In the genomic region with DNA sequence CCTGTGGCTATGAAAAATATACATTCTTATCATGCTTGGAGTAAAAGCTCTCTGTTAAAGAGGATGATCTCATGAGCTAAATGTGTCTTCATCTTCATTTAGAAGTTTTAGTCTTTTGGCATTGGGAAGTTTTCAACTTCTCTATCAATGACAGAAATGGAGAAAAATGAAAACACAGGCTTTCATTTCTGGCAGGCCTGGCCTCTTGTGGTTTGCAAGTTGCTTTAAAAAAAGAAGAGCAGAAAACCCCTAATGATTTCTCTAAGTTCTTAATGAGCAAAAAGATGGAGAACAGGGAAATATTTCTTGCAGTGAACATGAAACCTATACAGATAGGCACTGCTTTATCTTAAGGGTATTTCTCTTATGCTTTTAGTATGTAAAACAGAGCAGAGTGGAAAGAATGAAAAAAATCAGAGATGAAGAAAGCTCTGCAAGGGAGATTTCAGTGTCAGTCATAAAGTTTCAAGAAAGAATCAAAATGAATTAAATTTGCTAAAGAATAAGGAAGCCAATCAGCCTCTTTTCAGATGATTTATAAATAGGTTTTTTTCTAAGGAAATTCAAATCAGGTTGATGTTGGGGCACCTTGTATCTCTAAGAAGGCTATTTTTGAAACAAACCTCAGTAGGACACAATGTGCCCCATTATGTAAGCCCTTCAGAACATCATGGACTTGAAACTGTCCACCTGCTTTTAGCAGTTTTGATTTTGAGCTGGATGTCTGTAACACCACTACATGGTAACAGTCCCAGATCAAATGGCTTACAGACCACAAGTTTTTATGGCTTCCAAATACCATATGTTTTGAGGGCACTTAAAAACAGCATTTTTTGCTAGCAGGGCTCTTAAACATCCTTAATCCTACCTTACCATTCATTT, we compare ENCODE assay signal across 14 cellular contexts.
DNase-seq lines count a peak whose midpoint lies in the region; ATAC-seq and TF ChIP-seq lines count a peak whose summit lies in the region.
"Had no signal": no experiment of that assay in that cellular context is flagged by ENCODE, and none has a peak within 500 bp of the region (broad histone marks: within the 10 kb centered on the region; RNA-seq: fewer than 3 reads in every experiment).

No MANE protein-coding gene starts in this region.

- peak; percentile 19 for DNase-seq in AG20443 (ENCODE audit: low spot score)
- DNase-seq in amniotic epithelial cell (ENCODE audit: low read depth), result peak; percentile 8
- no peak for DNase-seq in activated CD4-positive, alpha-beta T cell treated with anti-CD3 and anti-CD28 coated beads for 4 hours
- DNase-seq in progenitor cell of endocrine pancreas (ENCODE audit: low spot score, unreplicated experiment), result no peak
- DNase-seq in NCI-H1694 (lab: John Stamatoyannopoulos, UW), result no peak
- DNase-seq in GOT3 (lab: John Stamatoyannopoulos, UW), result no peak
- DNase-seq: activated CD4-positive, alpha-beta T cell treated with anti-CD3 and anti-CD28 coated beads, Interleukin-2, amount 10 ng/mL, durations not matched to agents 24 days and 14 days; GF-D8; islet precursor cell; stimulated activated naive CD4-positive, alpha-beta T cell treated with Interleukin-2 at 50 U/mL for 16 hours had no signal

- no peak for TF ChIP-seq CTCF in progenitor cell of endocrine pancreas (IDR thresholded peaks at IDR 0.05; ENCODE audit: unreplicated experiment)

- H3K4me1 Mint-ChIP-seq in progenitor cell of endocrine pancreas (ENCODE audit: low read depth), result no peaks in the 10 kb centered on the region
- H3K4me1 Mint-ChIP-seq: activated CD4-positive, alpha-beta T cell treated with anti-CD3 and anti-CD28 coated beads, Interleukin-2, amount 10 ng/mL, durations not matched to agents 24 days and 14 days; brain had no signal

- H3K27ac Mint-ChIP-seq in progenitor cell of endocrine pancreas, result no peak overlapping the region
- H3K27ac Mint-ChIP-seq: activated CD4-positive, alpha-beta T cell treated with anti-CD3 and anti-CD28 coated beads, Interleukin-2, amount 10 ng/mL, durations not matched to agents 24 days and 14 days had no signal

- H3K9me3 Mint-ChIP-seq in progenitor cell of endocrine pancreas (ENCODE audit: low read depth), result peaks cover 20% of the 10 kb centered on the region
- H3K9me3 Mint-ChIP-seq: activated CD4-positive, alpha-beta T cell treated with anti-CD3 and anti-CD28 coated beads, Interleukin-2, amount 10 ng/mL, durations not matched to agents 24 days and 14 days had no signal

- H3K27me3 Mint-ChIP-seq in progenitor cell of endocrine pancreas, result no peaks in the 10 kb centered on the region
- H3K27me3 Mint-ChIP-seq: activated CD4-positive, alpha-beta T cell treated with anti-CD3 and anti-CD28 coated beads, Interleukin-2, amount 10 ng/mL, durations not matched to agents 24 days and 14 days had no signal

- H3K36me3 Mint-ChIP-seq in progenitor cell of endocrine pancreas (ENCODE audit: insufficient read depth), result no peaks in the 10 kb centered on the region
- H3K36me3 Mint-ChIP-seq: IgD-negative memory B cell had no signal

- ATAC-seq in GM19025 (IDR thresholded peaks at IDR 0.05; ENCODE audit: low read depth, unreplicated experiment), result peak; percentile 42
- ATAC-seq in HG02840 (IDR thresholded peaks at IDR 0.05; ENCODE audit: low FRiP score, unreplicated experiment), result peak; percentile 47

- H3K4me3 Mint-ChIP-seq in progenitor cell of endocrine pancreas (ENCODE audit: low read depth), result no peak overlapping the region
- H3K4me3 Mint-ChIP-seq: activated CD4-positive, alpha-beta T cell treated with anti-CD3 and anti-CD28 coated beads, Interleukin-2, amount 10 ng/mL, durations not matched to agents 24 days and 14 days; brain; IgD-negative memory B cell had no signal

Comparison
In these comparisons a context has a peak if more than half of its experiments do, and no peak if none do; other contexts are left out.
1. DNase-seq: peak in AG20443 (single experiment) and amniotic epithelial cell (single experiment); none in activated CD4-positive, alpha-beta T cell treated with anti-CD3 and anti-CD28 coated beads for 4 hours (0 of 2), progenitor cell of endocrine pancreas (single experiment), NCI-H1694 (single experiment) and GOT3 (single experiment).